ENCODE assay signal across 20 cellular contexts in the genomic region with DNA sequence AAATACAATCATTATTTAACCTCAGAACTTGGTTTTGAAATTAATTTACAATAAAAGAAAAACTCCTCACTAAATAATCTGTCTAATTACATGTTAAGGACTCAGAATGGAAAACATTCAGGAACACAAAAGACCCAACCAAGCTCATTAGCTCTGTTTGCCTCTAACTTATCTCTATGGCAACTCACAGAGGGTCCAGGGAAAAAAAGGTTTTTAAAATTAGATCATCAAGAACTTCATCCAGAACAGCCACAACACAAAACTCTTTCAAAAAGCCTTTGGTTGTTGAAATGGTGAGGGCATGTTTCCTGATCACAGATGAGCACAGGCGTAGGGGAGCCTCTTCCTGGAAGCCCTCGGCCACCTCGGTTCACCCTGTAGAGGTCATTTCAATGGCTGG. TPM values are rescaled to one million over a fixed set of nuclear protein-coding genes. Genes with fewer than 3 reads are reported as not detected.
DNase-seq lines count a peak whose midpoint lies in the region; ATAC-seq and TF ChIP-seq lines count a peak whose summit lies in the region.
"Had no signal": no experiment of that assay in that cellular context is flagged by ENCODE, and none has a peak within 500 bp of the region (broad histone marks: within the 10 kb centered on the region; RNA-seq: fewer than 3 reads in every experiment).

No MANE protein-coding gene starts in this region.

- no peak for ATAC-seq in activated naive CD8-positive, alpha-beta T cell treated with anti-CD3 and anti-CD28 coated beads, Interleukin-2, amount 50 U/mL, for 24 hours
- no peak for ATAC-seq in naive thymus-derived CD4-positive, alpha-beta T cell
- ATAC-seq in gastrocnemius medialis = no peak
- ATAC-seq: GM12878 had no signal

- H3K4me3 Mint-ChIP-seq in CD4-positive, alpha-beta memory T cell = peak overlapping the region; percentile 57 to 90 (median 80)
- no peak overlapping the region for H3K4me3 Mint-ChIP-seq in Caco-2 (ENCODE audit: unreplicated experiment)
- H3K4me3 Mint-ChIP-seq in activated naive CD8-positive, alpha-beta T cell treated with anti-CD3 and anti-CD28 coated beads, Interleukin-2, amount 50 U/mL, for 24 hours = peak overlapping the region; percentile 30
- peak overlapping the region in 9 of 10 donors; percentile 60 to 83 (median 75) for H3K4me3 Mint-ChIP-seq in naive thymus-derived CD4-positive, alpha-beta T cell

- in situ Hi-C loops in gastrocnemius medialis (cut with MboI; ENCODE audit: low sequenced_read_pairs in 4 of 4) = loop anchor here in 1 of 4 donors (10.0 kb wide), 1 partner anchor 48 kb away; no protein-coding TSS in a partner anchor

- no peaks in the 10 kb centered on the region for H3K27me3 ChIP-seq in CD4-positive, alpha-beta memory T cell (ENCODE audit: insufficient read depth, low read length)
- H3K27me3 ChIP-seq in Caco-2 (replicated peaks; ENCODE audit: control insufficient read depth, insufficient read depth, low read length) = no peaks in the 10 kb centered on the region
- no peaks in the 10 kb centered on the region for H3K27me3 ChIP-seq in naive thymus-derived CD4-positive, alpha-beta T cell (ENCODE audit: control insufficient read depth in 2 of 2, insufficient read depth in 2 of 2, low read length in 2 of 2)
- H3K27me3 ChIP-seq in gastrocnemius medialis = no peaks in the 10 kb centered on the region
- H3K27me3 ChIP-seq: ovary, SJSA1 had no signal

- no peak for TF ChIP-seq POLR2A in gastrocnemius medialis (IDR thresholded peaks at IDR 0.05)

- H3K36me3 ChIP-seq in CD4-positive, alpha-beta memory T cell (ENCODE audit: insufficient read depth, low read length) = no peaks in the 10 kb centered on the region
- H3K36me3 ChIP-seq in Caco-2 (ENCODE audit: control insufficient read depth, insufficient read depth, low read length) (no peaks in the 10 kb centered on the region), gastrocnemius medialis (no peaks in the 10 kb centered on the region)
- peaks cover 0 to 3% (median 0%) of the 10 kb centered on the region in 3 experiments for H3K36me3 ChIP-seq in naive thymus-derived CD4-positive, alpha-beta T cell (ENCODE audit: control insufficient read depth in 2 of 3, insufficient read depth in 3 of 3, low read length in 3 of 3)
- H3K36me3 ChIP-seq: ovary, SJSA1 had no signal

- no TSS peak for BruUV-seq in Caco-2 (replicated peaks; lab: Mats Ljungman, UMichigan)

- H3K27ac ChIP-seq in CD4-positive, alpha-beta memory T cell (ENCODE audit: low read depth, low read length) = no peak overlapping the region
- peak overlapping the region; percentile 67 for H3K27ac ChIP-seq in naive thymus-derived CD4-positive, alpha-beta T cell (ENCODE audit: low read depth, low read length)
- no peak overlapping the region for H3K27ac ChIP-seq in gastrocnemius medialis
- H3K27ac ChIP-seq: ovary, SJSA1 had no signal

- DNase-seq in CD4-positive, alpha-beta memory T cell = no peak
- DNase-seq in Caco-2 = no peak
- DNase-seq in activated naive CD8-positive, alpha-beta T cell treated with anti-CD3 and anti-CD28 coated beads, Interleukin-2, amount 50 U/mL, for 24 hours = no peak
- DNase-seq in naive thymus-derived CD4-positive, alpha-beta T cell = no peak
- DNase-seq in gastrocnemius medialis = no peak
- DNase-seq in NCI-H510A (lab: John Stamatoyannopoulos, UW) = no peak
- DNase-seq in NCI-H1930 (lab: John Stamatoyannopoulos, UW) = no peak
- DNase-seq: activated T-cell treated with anti-CD3 and anti-CD28 coated beads for 4 hours; AML-193; amygdala; HCEC 1CT; KG1; NCI-H1048; NCI-H2081; NCI-H524 treated with DMSO at 0.1 percent for 48 hours; ovary; stimulated activated CD4-positive, alpha-beta T cell treated with anti-CD3 and anti-CD28 coated beads, Interleukin-4, amount 100 ng/mL, for 24 hours; T-helper 9 cell had no signal

- no peaks in the 10 kb centered on the region for H3K27me3 Mint-ChIP-seq in CD4-positive, alpha-beta memory T cell
- no peaks in the 10 kb centered on the region for H3K27me3 Mint-ChIP-seq in Caco-2 (ENCODE audit: insufficient read depth, unreplicated experiment)
- H3K27me3 Mint-ChIP-seq in activated naive CD8-positive, alpha-beta T cell treated with anti-CD3 and anti-CD28 coated beads, Interleukin-2, amount 50 U/mL, for 24 hours = no peaks in the 10 kb centered on the region
- H3K27me3 Mint-ChIP-seq in naive thymus-derived CD4-positive, alpha-beta T cell = peaks cover 0 to 23% (median 0%) of the 10 kb centered on the region in 5 donors

- TF ChIP-seq CTCF in Caco-2 (IDR thresholded peaks at IDR 0.05; ENCODE audit: insufficient read depth in 1 of 2, low read depth in 1 of 2, low read length in 1 of 2, severe bottlenecking in 1 of 2, unreplicated experiment in 1 of 2) (no peak), gastrocnemius medialis (IDR thresholded peaks at IDR 0.05 in 4 of 5, conservative IDR thresholded peaks at IDR 0.05 in 1 of 5) (no peak)

- H3K4me1 Mint-ChIP-seq in CD4-positive, alpha-beta memory T cell = peaks cover 46 to 83% (median 70%) of the 10 kb centered on the region in 4 donors
- peaks cover 12% of the 10 kb centered on the region for H3K4me1 Mint-ChIP-seq in Caco-2 (ENCODE audit: low read depth, unreplicated experiment)
- H3K4me1 Mint-ChIP-seq in activated naive CD8-positive, alpha-beta T cell treated with anti-CD3 and anti-CD28 coated beads, Interleukin-2, amount 50 U/mL, for 24 hours = peaks cover 79% of the 10 kb centered on the region
- peaks cover 46 to 97% (median 78%) of the 10 kb centered on the region in 7 donors for H3K4me1 Mint-ChIP-seq in naive thymus-derived CD4-positive, alpha-beta T cell

- no peaks in the 10 kb centered on the region for H3K9me3 ChIP-seq in CD4-positive, alpha-beta memory T cell (ENCODE audit: control insufficient read depth in 1 of 2, low read length in 2 of 2)
- H3K9me3 ChIP-seq in Caco-2 = no peaks in the 10 kb centered on the region
- H3K9me3 ChIP-seq in naive thymus-derived CD4-positive, alpha-beta T cell (ENCODE audit: control insufficient read depth in 2 of 3, low read length in 3 of 3) = no peaks in the 10 kb centered on the region
- no peaks in the 10 kb centered on the region for H3K9me3 ChIP-seq in gastrocnemius medialis
- H3K9me3 ChIP-seq: ovary, SJSA1 had no signal

- POLR2A ChIA-PET in CD4-positive, alpha-beta memory T cell (lab: Charles Lee; ENCODE audit: partially characterized antibody) = interaction anchor here (0.9 kb wide), 1 partner anchor 28 kb away, joined by 4 read pairs; no protein-coding TSS in a partner anchor
- POLR2A ChIA-PET in Caco-2 (lab: Charles Lee) = no interaction called here
- POLR2A ChIA-PET in naive thymus-derived CD4-positive, alpha-beta T cell (lab: Charles Lee) = interaction anchor here (0.8 kb wide), 2 partner anchors 24 to 30 kb away, joined by 3 read pairs; no protein-coding TSS in a partner anchor

- H3K4me1 ChIP-seq in CD4-positive, alpha-beta memory T cell (ENCODE audit: insufficient read depth, low read length) = peaks cover 76% of the 10 kb centered on the region
- H3K4me1 ChIP-seq in Caco-2 = peaks cover 22% of the 10 kb centered on the region
- peaks cover 48 to 88% of the 10 kb centered on the region in 2 donors for H3K4me1 ChIP-seq in naive thymus-derived CD4-positive, alpha-beta T cell (ENCODE audit: control insufficient read depth in 2 of 2, insufficient read depth in 2 of 2, low read length in 2 of 2)
- H3K4me1 ChIP-seq in gastrocnemius medialis = no peaks in the 10 kb centered on the region

- CTCF ChIA-PET in CD4-positive, alpha-beta memory T cell (lab: Charles Lee; ENCODE audit: partially characterized antibody) = interaction anchor here (0.6 kb wide), 1 partner anchor 36 kb away, joined by 3 read pairs; no protein-coding TSS in a partner anchor
- CTCF ChIA-PET in Caco-2 (lab: Charles Lee) = no interaction called here
- CTCF ChIA-PET in naive thymus-derived CD4-positive, alpha-beta T cell (lab: Charles Lee) = interaction anchor here (0.6 to 5.7 kb wide), 2 partner anchors 24 to 59 kb away, joined by 3 to 40 read pairs; no protein-coding TSS in a partner anchor

- no peaks in the 10 kb centered on the region for H3K9me3 Mint-ChIP-seq in CD4-positive, alpha-beta memory T cell
- no peaks in the 10 kb centered on the region for H3K9me3 Mint-ChIP-seq in Caco-2 (ENCODE audit: unreplicated experiment)
- H3K9me3 Mint-ChIP-seq in activated naive CD8-positive, alpha-beta T cell treated with anti-CD3 and anti-CD28 coated beads, Interleukin-2, amount 50 U/mL, for 24 hours = no peaks in the 10 kb centered on the region
- no peaks in the 10 kb centered on the region for H3K9me3 Mint-ChIP-seq in naive thymus-derived CD4-positive, alpha-beta T cell

- peaks cover 0 to 6% of the 10 kb centered on the region in 2 donors for H3K36me3 Mint-ChIP-seq in CD4-positive, alpha-beta memory T cell
- no peaks in the 10 kb centered on the region for H3K36me3 Mint-ChIP-seq in Caco-2 (ENCODE audit: insufficient read depth, unreplicated experiment)
- H3K36me3 Mint-ChIP-seq in activated naive CD8-positive, alpha-beta T cell treated with anti-CD3 and anti-CD28 coated beads, Interleukin-2, amount 50 U/mL, for 24 hours (ENCODE audit: low read depth) = no peaks in the 10 kb centered on the region
- H3K36me3 Mint-ChIP-seq in naive thymus-derived CD4-positive, alpha-beta T cell = peaks cover 6 to 14% (median 6%) of the 10 kb centered on the region in 5 donors

- peak overlapping the region; percentile 82 to 94 (median 92) for H3K27ac Mint-ChIP-seq in CD4-positive, alpha-beta memory T cell
- H3K27ac Mint-ChIP-seq in Caco-2 (ENCODE audit: unreplicated experiment) = peak overlapping the region; percentile 8
- peak overlapping the region; percentile 67 for H3K27ac Mint-ChIP-seq in activated naive CD8-positive, alpha-beta T cell treated with anti-CD3 and anti-CD28 coated beads, Interleukin-2, amount 50 U/mL, for 24 hours
- H3K27ac Mint-ChIP-seq in naive thymus-derived CD4-positive, alpha-beta T cell = peak overlapping the region; percentile 61 to 98 (median 96)

- intact Hi-C loops in CD4-positive, alpha-beta memory T cell (cut with micrococcal nuclease) = no loop called here
- intact Hi-C loops in Caco-2 (cut with micrococcal nuclease; ENCODE audit: unreplicated experiment) = no loop called here
- intact Hi-C loops in naive thymus-derived CD4-positive, alpha-beta T cell (cut with micrococcal nuclease) = no loop called here
- intact Hi-C loops in gastrocnemius medialis (cut with DNase I; ENCODE audit: low total_unique reads) = no loop called here

- no peak overlapping the region for H3K4me3 ChIP-seq in CD4-positive, alpha-beta memory T cell (ENCODE audit: low read length in 2 of 2)
- H3K4me3 ChIP-seq in Caco-2 (ENCODE audit: low read depth, low read length) (no peak overlapping the region), gastrocnemius medialis (no peak overlapping the region)
- H3K4me3 ChIP-seq in naive thymus-derived CD4-positive, alpha-beta T cell (ENCODE audit: low read length) = peak overlapping the region; percentile 20
- H3K4me3 ChIP-seq: GM12878, ovary, SJSA1 had no signal

RNA-seq across cellular contexts. Expression of a gene that starts 17.3 kb away (rescaled TPM):
- 100 to 1,000 TPM; 770 to 841 TPM for total RNA-seq in CD4-positive, alpha-beta memory T cell
- polyA plus RNA-seq in CD4-positive, alpha-beta memory T cell = 100 to 1,000 TPM; 102 to 474 TPM
- total RNA-seq in Caco-2 (2022) = 36.2 and 36.5 TPM in 2 replicates
- total RNA-seq in naive thymus-derived CD4-positive, alpha-beta T cell = 1,000 to 10,000 TPM in 2 of 5 experiments, 100 to 1,000 TPM in 3; 203 to 1,066 (median 643) TPM
- 100 to 1,000 TPM; 356 to 560 TPM for polyA plus RNA-seq in naive thymus-derived CD4-positive, alpha-beta T cell
- 1 to 10 TPM in 1 of 4 donors, under 1 TPM in 3; 0.25 to 2.1 (median 0.66) TPM for total RNA-seq in gastrocnemius medialis

Comparison
In these comparisons a context has a peak if more than half of its experiments do, and no peak if none do; other contexts are left out.
1. H3K27ac Mint-ChIP-seq: peak in every context shown above with its lines; median percentile 96 in naive thymus-derived CD4-positive, alpha-beta T cell; 92 in CD4-positive, alpha-beta memory T cell; 67 in activated naive CD8-positive, alpha-beta T cell treated with anti-CD3 and anti-CD28 coated beads, Interleukin-2, amount 50 U/mL, for 24 hours; 8 in Caco-2.
2. RNA of a gene that starts 17.3 kb away (total RNA-seq): 770 to 841 TPM in CD4-positive, alpha-beta memory T cell, 203 to 1,066 TPM in naive thymus-derived CD4-positive, alpha-beta T cell and 36.2 to 36.5 TPM in Caco-2; 0.25 to 2.1 TPM in gastrocnemius medialis; every median in the first group is over 10 times any median in the second.